ENCODE assay signal across 8 cellular contexts in the genomic region with DNA sequence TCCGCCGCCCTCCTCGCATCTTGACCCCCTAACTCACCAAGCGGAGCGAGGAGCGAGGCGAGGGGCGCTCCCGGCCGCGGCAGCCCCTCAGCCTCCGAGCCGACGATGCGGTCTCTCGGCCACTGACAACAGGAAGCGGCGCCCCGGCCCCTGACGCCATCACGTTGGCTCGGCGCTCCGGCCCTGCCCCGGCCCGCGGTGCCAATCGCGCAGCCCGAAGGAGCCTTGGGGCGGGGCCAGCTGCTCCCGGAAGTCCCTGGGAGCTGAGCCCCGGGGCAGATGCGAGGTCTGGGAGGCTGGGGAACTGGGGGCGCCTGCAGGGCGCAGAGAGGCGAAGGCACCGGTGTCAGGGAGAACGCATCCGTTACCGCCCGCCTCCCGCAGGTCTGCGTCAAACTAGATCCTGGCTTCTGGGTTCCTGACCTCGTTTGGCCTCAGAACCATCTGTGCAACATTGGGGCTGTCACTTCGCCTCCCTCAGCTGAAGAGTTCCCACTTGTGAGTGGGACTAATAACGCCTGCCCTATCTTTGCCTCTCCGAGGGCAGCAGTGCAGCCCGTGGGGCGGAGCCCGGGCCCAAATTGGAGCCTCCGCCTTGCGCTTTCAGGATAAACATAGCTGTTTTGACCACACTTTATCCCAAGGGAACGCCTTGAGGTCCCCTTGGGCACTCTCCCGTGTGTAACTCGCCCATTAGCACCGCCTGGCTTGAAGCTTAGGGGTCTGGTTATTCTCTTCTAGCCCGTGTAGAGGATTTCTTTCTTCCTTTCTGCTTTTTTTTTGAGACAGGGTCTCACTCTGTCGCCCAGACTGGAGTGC. TPM values are rescaled to one million over a fixed set of nuclear protein-coding genes. Genes with fewer than 3 reads are reported as not detected.
DNase-seq lines count a peak whose midpoint lies in the region; ATAC-seq and TF ChIP-seq lines count a peak whose summit lies in the region.
"Not testable (repeated sequence)": the region's sequence is repeated elsewhere in the genome, so short reads cannot be mapped to it uniquely, and the experiment has no call there.

TSS of gene PLEKHM1 (minus strand) at position 107 of the 819 bp plus-strand sequence. CDS start 8,237 bp downstream, outside the sequence.

- peak within 1 kb of the TSS; percentile 93 to 97 for H3K27ac ChIP-seq in breast epithelium

- intact Hi-C loops in breast epithelium (cut with DNase I; ENCODE audit: low total_unique reads): not testable (repeated sequence)

- not testable (repeated sequence) for H3K27me3 ChIP-seq in breast epithelium; skeletal muscle satellite cell (ENCODE audit: control insufficient read depth, insufficient read depth, low read length)

- not testable (repeated sequence) for TF ChIP-seq CTCF in WI38 (IDR thresholded peaks at IDR 0.05; ENCODE audit: low read depth, low read length); breast epithelium (IDR thresholded peaks at IDR 0.05)

- H3K4me3 ChIP-seq in WI38 (ENCODE audit: low read depth, low read length): peak within 1 kb of the TSS; percentile 65
- H3K4me3 ChIP-seq in breast epithelium: peak within 1 kb of the TSS; percentile 63 to 84 (median 65)
- H3K4me3 ChIP-seq in iPS-18c (ENCODE audit: insufficient read depth, low read depth, low read length): peak within 1 kb of the TSS; percentile 69
- peak within 1 kb of the TSS; percentile 77 for H3K4me3 ChIP-seq in skeletal muscle satellite cell (ENCODE audit: low read length)

- DNase-seq in ACHN (peak; percentile 83), NCI-H2196 (lab: John Stamatoyannopoulos, UW; ENCODE audit: unreplicated experiment) (peak; percentile 79), breast epithelium (ENCODE audit: low spot score in 2 of 2) (peak; percentile 78 to 81)

- peak within 1 kb of the TSS; percentile 81 for H3K9ac ChIP-seq in skeletal muscle satellite cell (ENCODE audit: low read depth, low read length)

- not testable (repeated sequence) for H3K36me3 ChIP-seq in breast epithelium; skeletal muscle satellite cell (ENCODE audit: insufficient read depth, low read length)

- H3K4me1 ChIP-seq in breast epithelium: not testable (repeated sequence)
- peaks cover 14% of the 10 kb centered on the region for H3K4me1 ChIP-seq in skeletal muscle satellite cell (ENCODE audit: control insufficient read depth, insufficient read depth, low read length)

- peak; percentile 46 for TF ChIP-seq POLR2A in breast epithelium (IDR thresholded peaks at IDR 0.05)

- H3K4me2 ChIP-seq in skeletal muscle satellite cell (ENCODE audit: low read length): peak within 1 kb of the TSS; percentile 87

- peak; percentile 77 for ATAC-seq in GM18873 (IDR thresholded peaks at IDR 0.05; ENCODE audit: low FRiP score, unreplicated experiment)
- peak; percentile 96 for ATAC-seq in HG03103 (IDR thresholded peaks at IDR 0.05; ENCODE audit: low read depth, unreplicated experiment)

- not testable (repeated sequence) for H3K9me3 ChIP-seq in breast epithelium; iPS-18c (ENCODE audit: control insufficient read depth, insufficient read depth, low read length); skeletal muscle satellite cell (replicated peaks; ENCODE audit: low read length)

- in situ Hi-C loops in ACHN (cut with HindIII; ENCODE audit: low pct_ligation_motif_present, low pct_unique_long_range_greater_than_20kb, low sequenced_read_pairs): not testable (repeated sequence)

RNA-seq across cellular contexts. Expression of gene PLEKHM1, which starts in this region (rescaled TPM):
- total RNA-seq in breast epithelium: 10 to 100 TPM; 31.5 to 49.0 (median 36.9) TPM
- total RNA-seq in skeletal muscle satellite cell (2012; rRNA removed): 16.8 and 23.6 TPM in 2 replicates

Comparison
In these comparisons a context has a peak if more than half of its experiments do, and no peak if none do; other contexts are left out.
1. Peak in every context shown above with its lines: DNase-seq, ATAC-seq, H3K4me3 ChIP-seq and H3K27ac ChIP-seq.